In genomic region chr11:727859-728748, GRCh38 we compare ENCODE assay signal across 1 cellular context.
A peak's percentile ranks its signal among the peaks of the same experiment; 100 is the strongest.
TF ChIP-seq lines count a peak whose summit lies in the region.

No MANE protein-coding gene starts in this region.

TF ChIP-seq in K562, 482 proteins besides CTCF, POLR2A, EP300 and RAD21 (continued from another document):
- TF ChIP-seq GTF3C2 (IDR thresholded peaks at IDR 0.05; ENCODE audit: borderline replicate concordance, extremely low read depth, insufficient read length): no peak
- TF ChIP-seq GATAD2B (IDR thresholded peaks at IDR 0.05; ENCODE audit: borderline replicate concordance): peak; percentile 87
- peak; percentile 51 for TF ChIP-seq CCNT2 (IDR thresholded peaks at IDR 0.05; ENCODE audit: borderline replicate concordance, extremely low read depth, insufficient read length, low read depth, low read length)
- TF ChIP-seq POLR3G (IDR thresholded peaks at IDR 0.05; ENCODE audit: extremely low read depth, insufficient read length, insufficient replicate concordance): no peak
- TF ChIP-seq MNT (conservative IDR thresholded peaks at IDR 0.05): peak; percentile 65 to 82
- TF ChIP-seq ZNF146 (CRISPR knock-in tag; IDR thresholded peaks at IDR 0.05; ENCODE audit: unreplicated experiment): no peak
- TF ChIP-seq BRD9 (IDR thresholded peaks at IDR 0.05; ENCODE audit: low read depth, partially characterized antibody): no peak
- TF ChIP-seq ZBTB7A (IDR thresholded peaks at IDR 0.05; ENCODE audit: borderline replicate concordance, control insufficient read depth, low read depth, low read length): peak; percentile 78; the same call in 1 of the 2 replicates
- TF ChIP-seq MCM5 (IDR thresholded peaks at IDR 0.05; ENCODE audit: low read depth): no peak
- TF ChIP-seq THRAP3 (IDR thresholded peaks at IDR 0.05; ENCODE audit: borderline replicate concordance): no peak
- no peak for TF ChIP-seq TGIF2 (CRISPR knock-in tag; IDR thresholded peaks at IDR 0.05)
- no peak for TF ChIP-seq ZNF584 (CRISPR knock-in tag; IDR thresholded peaks at IDR 0.05; ENCODE audit: low read depth)
- no peak for TF ChIP-seq HDAC8 (tag; IDR thresholded peaks at IDR 0.05)
- TF ChIP-seq CREB1 (IDR thresholded peaks at IDR 0.05): peak; percentile 48; the same call in 1 of the 2 replicates
- peak; percentile 60; the same call in 1 of the 2 replicates for TF ChIP-seq CREB1 (CRISPR knock-in tag; IDR thresholded peaks at IDR 0.05)
- peak; percentile 50 for TF ChIP-seq DACH1 (IDR thresholded peaks at IDR 0.05; ENCODE audit: partially characterized antibody)
- peak; percentile 90 for TF ChIP-seq FIP1L1 (IDR thresholded peaks at IDR 0.05; ENCODE audit: low read depth, low read length, poor library complexity, severe bottlenecking)
- TF ChIP-seq ZNF639 (CRISPR knock-in tag; conservative IDR thresholded peaks at IDR 0.05 in 1 of 2, IDR thresholded peaks at IDR 0.05 in 1 of 2): no peak; a peak in 1 of 4 replicates
- TF ChIP-seq ZSCAN32 (CRISPR knock-in tag; IDR thresholded peaks at IDR 0.05): no peak
- TF ChIP-seq RBM22 (IDR thresholded peaks at IDR 0.05; ENCODE audit: low read depth, low read length, poor library complexity, severe bottlenecking): peak; percentile 77
- no peak for TF ChIP-seq POU5F1 (IDR thresholded peaks at IDR 0.05; ENCODE audit: borderline replicate concordance, low read depth, low read length, partially characterized antibody)
- peak; percentile 71 for TF ChIP-seq SMAD4 (CRISPR knock-in tag; conservative IDR thresholded peaks at IDR 0.05)
- peak; percentile 39; the same call in 1 of the 2 replicates for TF ChIP-seq SMARCA4 (IDR thresholded peaks at IDR 0.05)
- no peak for TF ChIP-seq TAF15 (IDR thresholded peaks at IDR 0.05; ENCODE audit: low read depth, low read length)
- peak in 1 of 2 experiments; percentile 58; a peak in 2 of 4 replicates for TF ChIP-seq HDAC1 (IDR thresholded peaks at IDR 0.05)
- no peak for TF ChIP-seq IFI16 (CRISPR knock-in tag; IDR thresholded peaks at IDR 0.05)
- no peak for TF ChIP-seq TEAD2 (tag; IDR thresholded peaks at IDR 0.05)
